In genomic region chr11:67505605-67506396, GRCh38 we compare ENCODE assay signal across 1 cellular context.
TF ChIP-seq lines count a peak whose summit lies in the region.

No MANE protein-coding gene starts in this region.

TF ChIP-seq in HEK293, 187 proteins besides CTCF, POLR2A, EP300 and RAD21 (continued from another document and continues in another):
- no peak for TF ChIP-seq ATF2 (tag by site-specific recombination; IDR thresholded peaks at IDR 0.05; ENCODE audit: low read depth)
- peak; percentile 48; the same call in 1 of the 2 replicates for TF ChIP-seq ZBTB48 (tag by site-specific recombination; IDR thresholded peaks at IDR 0.05)
- TF ChIP-seq KLF17 (tag by site-specific recombination; IDR thresholded peaks at IDR 0.05), result peak; percentile 54; the same call in 1 of the 2 replicates
- TF ChIP-seq ZNF488 (tag by site-specific recombination; IDR thresholded peaks at IDR 0.05), result no peak
- peak; percentile 76 for TF ChIP-seq ZNF692 (tag by site-specific recombination; IDR thresholded peaks at IDR 0.05)
- no peak for TF ChIP-seq ZNF23 (tag by site-specific recombination; IDR thresholded peaks at IDR 0.05; ENCODE audit: borderline replicate concordance)
- TF ChIP-seq ZNF311 (tag by site-specific recombination; IDR thresholded peaks at IDR 0.05; ENCODE audit: borderline replicate concordance), result no peak
- TF ChIP-seq ZNF654 (tag by site-specific recombination; IDR thresholded peaks at IDR 0.05; ENCODE audit: low read depth), result peak; percentile 35
- no peak for TF ChIP-seq ZNF138 (tag by site-specific recombination; IDR thresholded peaks at IDR 0.05; ENCODE audit: borderline replicate concordance)
- TF ChIP-seq ZNF600 (tag by site-specific recombination; IDR thresholded peaks at IDR 0.05), result peak; percentile 53; the same call in 1 of the 2 replicates
- no peak for TF ChIP-seq PRDM6 (tag by site-specific recombination; IDR thresholded peaks at IDR 0.05)
- TF ChIP-seq PRDM10 (tag by site-specific recombination; IDR thresholded peaks at IDR 0.05), result no peak
- no peak for TF ChIP-seq RBAK (tag by site-specific recombination; IDR thresholded peaks at IDR 0.05)
- TF ChIP-seq ZEB2 (tag by site-specific recombination; IDR thresholded peaks at IDR 0.05), result peak; percentile 24; the same call in 1 of the 2 replicates
- peak; percentile 39 for TF ChIP-seq SP3 (tag by site-specific recombination; IDR thresholded peaks at IDR 0.05)
- TF ChIP-seq IKZF3 (tag by site-specific recombination; IDR thresholded peaks at IDR 0.05), result peak; percentile 69; the same call in 1 of the 2 replicates
- no peak for TF ChIP-seq ZNF148 (tag by site-specific recombination; IDR thresholded peaks at IDR 0.05; ENCODE audit: borderline replicate concordance)
- peak; percentile 74 for TF ChIP-seq KLF1 (tag by site-specific recombination; IDR thresholded peaks at IDR 0.05)
- peak; percentile 20; the same call in 1 of the 2 replicates for TF ChIP-seq KLF9 (tag by site-specific recombination; IDR thresholded peaks at IDR 0.05; ENCODE audit: low read depth)
- TF ChIP-seq ZNF157 (tag by site-specific recombination; IDR thresholded peaks at IDR 0.05), result no peak
- TF ChIP-seq ZBTB7A (tag by site-specific recombination; IDR thresholded peaks at IDR 0.05; ENCODE audit: low read depth), result no peak
- TF ChIP-seq ZNF629 (tag by site-specific recombination; IDR thresholded peaks at IDR 0.05), result 0 out of 2 replicates have a peak, but pooled peaks have one; percentile 24
- TF ChIP-seq ZSCAN16 (tag by site-specific recombination; IDR thresholded peaks at IDR 0.05), result no peak
- 0 out of 2 replicates have a peak, but pooled peaks have one; percentile 26 for TF ChIP-seq ZNF639 (tag by site-specific recombination; IDR thresholded peaks at IDR 0.05)
- no peak for TF ChIP-seq ZBTB11 (tag by site-specific recombination; conservative IDR thresholded peaks at IDR 0.05; ENCODE audit: low read depth)
- TF ChIP-seq ZNF561 (tag by site-specific recombination; IDR thresholded peaks at IDR 0.05; ENCODE audit: borderline replicate concordance), result peak; percentile 72
- no peak for TF ChIP-seq BCL6B (tag by site-specific recombination; IDR thresholded peaks at IDR 0.05)
- no peak for TF ChIP-seq ZBTB49 (tag by site-specific recombination; IDR thresholded peaks at IDR 0.05; ENCODE audit: low read depth)
- peak; percentile 62; the same call in 1 of the 2 replicates for TF ChIP-seq ZSCAN30 (tag by site-specific recombination; IDR thresholded peaks at IDR 0.05)
- TF ChIP-seq ZNF555 (tag by site-specific recombination; conservative IDR thresholded peaks at IDR 0.05), result no peak
- TF ChIP-seq ZBTB20 (tag by site-specific recombination; IDR thresholded peaks at IDR 0.05), result peak; percentile 83
